In genomic region chr20:17569616-17570346, GRCh38 we compare ENCODE assay signal across 8 cellular contexts. TPM values are rescaled to one million over a fixed set of nuclear protein-coding genes. Genes with fewer than 3 reads are reported as not detected.
DNase-seq lines count a peak whose midpoint lies in the region; ATAC-seq and TF ChIP-seq lines count a peak whose summit lies in the region.

Gene DSTN, plus strand, starts transcription at chr20:17570075. Its CDS starts 134 bp downstream, at chr20:17570209.

- peak within 1 kb of the TSS; percentile 94 for H3K4me3 Mint-ChIP-seq in T-helper 1 cell treated with Interleukin-12 subunit alpha and Interleukin-12 subunit beta and Interleukin-4 antibody, amounts not matched to agents 30 μg/mL and 1 μg/mL, for 36 hours

- no peaks in the 10 kb centered on the region for H3K9me3 ChIP-seq in upper lobe of right lung

- peaks cover 27% of the 10 kb centered on the region for H3K4me1 Mint-ChIP-seq in T-helper 1 cell treated with Interleukin-12 subunit alpha and Interleukin-12 subunit beta and Interleukin-4 antibody, amounts not matched to agents 30 μg/mL and 1 μg/mL, for 36 hours (ENCODE audit: low read depth)

- peaks cover 26% of the 10 kb centered on the region for H3K4me1 ChIP-seq in upper lobe of right lung

- ATAC-seq in HG02852 (IDR thresholded peaks at IDR 0.05; ENCODE audit: unreplicated experiment), result peak; percentile 89
- peak; percentile 92 to 94 for ATAC-seq in left cardiac atrium
- peak; percentile 91 for ATAC-seq in upper lobe of right lung

- peak within 1 kb of the TSS; percentile 100 for H3K27ac ChIP-seq in upper lobe of right lung

- H3K36me3 Mint-ChIP-seq in T-helper 1 cell treated with Interleukin-12 subunit alpha and Interleukin-12 subunit beta and Interleukin-4 antibody, amounts not matched to agents 30 μg/mL and 1 μg/mL, for 36 hours (ENCODE audit: low read depth), result peaks cover 8% of the 10 kb centered on the region

- TF ChIP-seq POLR2A in GM15510 (IDR thresholded peaks at IDR 0.05; ENCODE audit: borderline replicate concordance, extremely low read depth, insufficient read length), result peak; percentile 69

- H3K9me3 Mint-ChIP-seq in T-helper 1 cell treated with Interleukin-12 subunit alpha and Interleukin-12 subunit beta and Interleukin-4 antibody, amounts not matched to agents 30 μg/mL and 1 μg/mL, for 36 hours, result peaks cover 4% of the 10 kb centered on the region

- DNase-seq in NCI-H1436 treated with DMSO at 0.1 percent for 48 hours (lab: John Stamatoyannopoulos, UW) (peak; percentile 58), amniotic stem cell (lab: John Stamatoyannopoulos, UW) (peak; percentile 89), left cardiac atrium (peak; percentile 95), posterior vena cava (ENCODE audit: low spot score) (peak; percentile 98), upper lobe of right lung (peak; percentile 97)

- peaks cover 23% of the 10 kb centered on the region for H3K27me3 Mint-ChIP-seq in T-helper 1 cell treated with Interleukin-12 subunit alpha and Interleukin-12 subunit beta and Interleukin-4 antibody, amounts not matched to agents 30 μg/mL and 1 μg/mL, for 36 hours (ENCODE audit: low read depth)

- intact Hi-C loops in left cardiac atrium (cut with DNase I), result no loop called here
- intact Hi-C loops in posterior vena cava (cut with DNase I), result loop anchor here (5.0 kb wide), 2 partner anchors 32 to 43 kb away; no protein-coding TSS in a partner anchor
- intact Hi-C loops in upper lobe of right lung (cut with DNase I), result no loop called here

- TF ChIP-seq CTCF in upper lobe of right lung (IDR thresholded peaks at IDR 0.05), result no peak

- H3K27me3 ChIP-seq in upper lobe of right lung, result no peaks in the 10 kb centered on the region

- H3K4me3 ChIP-seq in upper lobe of right lung, result peak within 1 kb of the TSS; percentile 93

- peak within 1 kb of the TSS; percentile 87 for H3K27ac Mint-ChIP-seq in T-helper 1 cell treated with Interleukin-12 subunit alpha and Interleukin-12 subunit beta and Interleukin-4 antibody, amounts not matched to agents 30 μg/mL and 1 μg/mL, for 36 hours

- H3K36me3 ChIP-seq in upper lobe of right lung, result peaks cover 5% of the 10 kb centered on the region

RNA-seq across cellular contexts. Expression of gene DSTN, which starts in this region (rescaled TPM):
- 100 to 1,000 TPM; 547 to 572 TPM for total RNA-seq in left cardiac atrium
- total RNA-seq in posterior vena cava, result 1,000 to 10,000 TPM; 1,245 to 1,338 TPM
- 463 TPM for total RNA-seq in upper lobe of right lung

Comparison
In these comparisons a context has a peak if more than half of its experiments do, and no peak if none do; other contexts are left out.
1. Peak in every context shown above with its lines: DNase-seq, ATAC-seq, H3K4me3 ChIP-seq and H3K27ac ChIP-seq.
2. intact Hi-C loops: an anchor here in posterior vena cava (5.0 kb wide); none called in left cardiac atrium and upper lobe of right lung.